In genomic region chr5:133957591-133957990, GRCh38 we compare ENCODE assay signal across 9 cellular contexts. TPM values are rescaled to one million over a fixed set of nuclear protein-coding genes. Genes with fewer than 3 reads are reported as not detected.
DNase-seq lines count a peak whose midpoint lies in the region; ATAC-seq and TF ChIP-seq lines count a peak whose summit lies in the region.
"Had no signal": no experiment of that assay in that cellular context is flagged by ENCODE, and none has a peak within 500 bp of the region (broad histone marks: within the 10 kb centered on the region; RNA-seq: fewer than 3 reads in every experiment).

No MANE protein-coding gene starts in this region.

- H3K79me2 ChIP-seq in OCI-LY7 (ENCODE audit: insufficient read depth, low read depth, low read length), result peaks cover 13% of the 10 kb centered on the region; the same call in 1 of the 2 replicates

- H3K36me3 ChIP-seq in OCI-LY7 (ENCODE audit: insufficient read depth, low read length), result peaks cover 58% of the 10 kb centered on the region
- no peaks in the 10 kb centered on the region for H3K36me3 ChIP-seq in urinary bladder (ENCODE audit: insufficient read depth)

- peaks cover 14% of the 10 kb centered on the region for H3K4me1 ChIP-seq in OCI-LY7 (ENCODE audit: insufficient read depth, low read length, poor library complexity, severe bottlenecking)
- no peaks in the 10 kb centered on the region for H3K4me1 ChIP-seq in urinary bladder (ENCODE audit: insufficient read depth)

- no peaks in the 10 kb centered on the region for H3K27me3 Mint-ChIP-seq in stimulated activated naive CD8-positive, alpha-beta T cell treated with anti-CD3 and anti-CD28 coated beads, Interleukin-15, Interleukin-2, amounts not matched to agents 100 ng/mL and 50 ng/mL, for 24 hours

- no peak for ATAC-seq in stimulated activated naive CD8-positive, alpha-beta T cell treated with anti-CD3 and anti-CD28 coated beads, Interleukin-15, Interleukin-2, amounts not matched to agents 100 U/mL and 50 U/mL, for 24 hours
- peak; percentile 77 for ATAC-seq in HG02759 (IDR thresholded peaks at IDR 0.05; ENCODE audit: unreplicated experiment)

- no peaks in the 10 kb centered on the region for H3K9me2 ChIP-seq in OCI-LY7 (ENCODE audit: insufficient read depth, low read length)

- CTCF ChIA-PET in OCI-LY7 (lab: Charles Lee; ENCODE audit: unreplicated experiment), result no interaction called here

- 76% methylated on average over 1 of the region's 1 CpG for WGBS in urinary bladder

- no peak for DNase-seq in stimulated activated naive CD8-positive, alpha-beta T cell treated with anti-CD3 and anti-CD28 coated beads, Interleukin-15, Interleukin-2, amounts not matched to agents 100 U/mL and 50 U/mL, for 24 hours
- DNase-seq in OCI-LY7 (ENCODE audit: low spot score) (no peak), Ammon's horn (ENCODE audit: low spot score) (no peak), epidermal melanocyte (ENCODE audit: insufficient read length, low spot score) (no peak), hepatic stellate cell (ENCODE audit: low spot score) (no peak)
- DNase-seq: NCI-H524 had no signal

- peak overlapping the region; percentile 79 for H3K27ac Mint-ChIP-seq in stimulated activated naive CD8-positive, alpha-beta T cell treated with anti-CD3 and anti-CD28 coated beads, Interleukin-15, Interleukin-2, amounts not matched to agents 100 ng/mL and 50 ng/mL, for 24 hours

- peak overlapping the region; percentile 43 for H3K4me2 ChIP-seq in OCI-LY7 (ENCODE audit: low read length)

- H3K4me3 ChIP-seq in OCI-LY7 (ENCODE audit: low read depth, low read length, poor library complexity, severe bottlenecking) (no peak overlapping the region), urinary bladder (ENCODE audit: low read depth, low read length) (no peak overlapping the region)

- H2AFZ ChIP-seq in OCI-LY7 (ENCODE audit: low read length), result no peak overlapping the region

- POLR2A ChIA-PET in OCI-LY7 (lab: Charles Lee), result interaction anchor here (0.6 to 1.3 kb wide), 5 partner anchors 9 to 1449 kb away, joined by 3 to 5 read pairs (median 4); no protein-coding TSS in a partner anchor

- H3K36me3 Mint-ChIP-seq in stimulated activated naive CD8-positive, alpha-beta T cell treated with anti-CD3 and anti-CD28 coated beads, Interleukin-15, Interleukin-2, amounts not matched to agents 100 ng/mL and 50 ng/mL, for 24 hours (ENCODE audit: low read depth), result peaks cover 65% of the 10 kb centered on the region

- H3K27ac ChIP-seq in OCI-LY7 (ENCODE audit: low read depth, low read length, poor library complexity, severe bottlenecking), result peak overlapping the region; percentile 47
- peak overlapping the region; percentile 10 for H3K27ac ChIP-seq in urinary bladder (ENCODE audit: low read depth)

- intact Hi-C loops in OCI-LY7 (cut with micrococcal nuclease; ENCODE audit: unreplicated experiment), result no loop called here

- H3K9me3 ChIP-seq in OCI-LY7 (ENCODE audit: low read length), result no peaks in the 10 kb centered on the region

- no peaks in the 10 kb centered on the region for H3K9me3 Mint-ChIP-seq in stimulated activated naive CD8-positive, alpha-beta T cell treated with anti-CD3 and anti-CD28 coated beads, Interleukin-15, Interleukin-2, amounts not matched to agents 100 ng/mL and 50 ng/mL, for 24 hours

- BruUV-seq in OCI-LY7 (replicated peaks; lab: Mats Ljungman, UMichigan), result no TSS peak

- H3K4me1 Mint-ChIP-seq in stimulated activated naive CD8-positive, alpha-beta T cell treated with anti-CD3 and anti-CD28 coated beads, Interleukin-15, Interleukin-2, amounts not matched to agents 100 ng/mL and 50 ng/mL, for 24 hours (ENCODE audit: low read depth), result peaks cover 45% of the 10 kb centered on the region

- H4K20me1 ChIP-seq in OCI-LY7 (ENCODE audit: insufficient read depth, low read length), result 0 out of 2 replicates have a peak, but pooled peaks cover 4% of the 10 kb centered on the region

- no peak for TF ChIP-seq CTCF in OCI-LY7 (conservative IDR thresholded peaks at IDR 0.05; ENCODE audit: low read length)

- peak overlapping the region; percentile 40 for H3K4me3 Mint-ChIP-seq in stimulated activated naive CD8-positive, alpha-beta T cell treated with anti-CD3 and anti-CD28 coated beads, Interleukin-15, Interleukin-2, amounts not matched to agents 100 ng/mL and 50 ng/mL, for 24 hours

RNA-seq across cellular contexts. Expression of gene C5orf15, which starts 10.8 kb away (rescaled TPM):
- total RNA-seq in OCI-LY7 (2014; rRNA removed; shearing (Covaris generic)), result 32.5 and 46.4 TPM in 2 replicates
- total RNA-seq in OCI-LY7 (2022) (32.2 and 39.2 TPM in 2 replicates), urinary bladder (81.7 TPM)
- polyA plus RNA-seq in urinary bladder, result 39.8 TPM

RNA-seq across cellular contexts. Expression of gene VDAC1, which starts 47.2 kb away (rescaled TPM):
- 143 and 157 TPM in 2 replicates for total RNA-seq in OCI-LY7 (2014; rRNA removed; shearing (Covaris generic))
- total RNA-seq in OCI-LY7 (2022) (247 and 253 TPM in 2 replicates), urinary bladder (136 TPM)
- polyA plus RNA-seq in urinary bladder, result 94.3 TPM
